Comparison of ENCODE assay signal across 1 cellular context in genomic region chr19:14072535-14073231, GRCh38.
TF ChIP-seq lines count a peak whose summit lies in the region.

Gene MISP3 (plus strand): TSS chr19:14072786. CDS start chr19:14073310, 524 bp downstream.

TF ChIP-seq in HEK293, 187 proteins besides CTCF, POLR2A, EP300 and RAD21 (continued from another document):
- TF ChIP-seq, protein P1, sequence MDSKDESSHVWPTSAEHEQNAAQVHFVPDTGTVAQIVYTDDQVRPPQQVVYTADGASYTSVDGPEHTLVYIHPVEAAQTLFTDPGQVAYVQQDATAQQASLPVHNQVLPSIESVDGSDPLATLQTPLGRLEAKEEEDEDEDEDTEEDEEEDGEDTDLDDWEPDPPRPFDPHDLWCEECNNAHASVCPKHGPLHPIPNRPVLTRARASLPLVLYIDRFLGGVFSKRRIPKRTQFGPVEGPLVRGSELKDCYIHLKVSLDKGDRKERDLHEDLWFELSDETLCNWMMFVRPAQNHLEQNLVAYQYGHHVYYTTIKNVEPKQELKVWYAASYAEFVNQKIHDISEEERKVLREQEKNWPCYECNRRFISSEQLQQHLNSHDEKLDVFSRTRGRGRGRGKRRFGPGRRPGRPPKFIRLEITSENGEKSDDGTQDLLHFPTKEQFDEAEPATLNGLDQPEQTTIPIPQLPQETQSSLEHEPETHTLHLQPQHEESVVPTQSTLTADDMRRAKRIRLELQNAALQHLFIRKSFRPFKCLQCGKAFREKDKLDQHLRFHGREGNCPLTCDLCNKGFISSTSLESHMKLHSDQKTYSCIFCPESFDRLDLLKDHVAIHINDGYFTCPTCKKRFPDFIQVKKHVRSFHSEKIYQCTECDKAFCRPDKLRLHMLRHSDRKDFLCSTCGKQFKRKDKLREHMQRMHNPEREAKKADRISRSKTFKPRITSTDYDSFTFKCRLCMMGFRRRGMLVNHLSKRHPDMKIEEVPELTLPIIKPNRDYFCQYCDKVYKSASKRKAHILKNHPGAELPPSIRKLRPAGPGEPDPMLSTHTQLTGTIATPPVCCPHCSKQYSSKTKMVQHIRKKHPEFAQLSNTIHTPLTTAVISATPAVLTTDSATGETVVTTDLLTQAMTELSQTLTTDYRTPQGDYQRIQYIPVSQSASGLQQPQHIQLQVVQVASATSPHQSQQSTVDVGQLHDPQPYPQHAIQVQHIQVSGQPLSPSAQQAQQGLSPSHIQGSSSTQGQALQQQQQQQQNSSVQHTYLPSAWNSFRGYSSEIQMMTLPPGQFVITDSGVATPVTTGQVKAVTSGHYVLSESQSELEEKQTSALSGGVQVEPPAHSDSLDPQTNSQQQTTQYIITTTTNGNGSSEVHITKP (tag by site-specific recombination; IDR thresholded peaks at IDR 0.05) = peak; percentile 10; the same call in 1 of the 2 replicates
- TF ChIP-seq IKZF3 (tag by site-specific recombination; IDR thresholded peaks at IDR 0.05) = 0 out of 2 replicates have a peak, but pooled peaks have one; percentile 27
- no peak for TF ChIP-seq RBAK (tag by site-specific recombination; IDR thresholded peaks at IDR 0.05)
- peak; percentile 89 for TF ChIP-seq SCRT2 (tag by site-specific recombination; IDR thresholded peaks at IDR 0.05)
- peak; percentile 74 for TF ChIP-seq GLIS2 (tag by site-specific recombination; IDR thresholded peaks at IDR 0.05)
- TF ChIP-seq ZBTB6 (tag by site-specific recombination; IDR thresholded peaks at IDR 0.05) = peak; percentile 89
- TF ChIP-seq, protein P2, sequence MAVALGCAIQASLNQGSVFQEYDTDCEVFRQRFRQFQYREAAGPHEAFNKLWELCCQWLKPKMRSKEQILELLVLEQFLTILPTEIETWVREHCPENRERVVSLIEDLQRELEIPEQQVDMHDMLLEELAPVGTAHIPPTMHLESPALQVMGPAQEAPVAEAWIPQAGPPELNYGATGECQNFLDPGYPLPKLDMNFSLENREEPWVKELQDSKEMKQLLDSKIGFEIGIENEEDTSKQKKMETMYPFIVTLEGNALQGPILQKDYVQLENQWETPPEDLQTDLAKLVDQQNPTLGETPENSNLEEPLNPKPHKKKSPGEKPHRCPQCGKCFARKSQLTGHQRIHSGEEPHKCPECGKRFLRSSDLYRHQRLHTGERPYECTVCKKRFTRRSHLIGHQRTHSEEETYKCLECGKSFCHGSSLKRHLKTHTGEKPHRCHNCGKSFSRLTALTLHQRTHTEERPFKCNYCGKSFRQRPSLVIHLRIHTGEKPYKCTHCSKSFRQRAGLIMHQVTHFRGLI (tag by site-specific recombination; IDR thresholded peaks at IDR 0.05) = 0 out of 2 replicates have a peak, but pooled peaks have one; percentile 34
- TF ChIP-seq ZNF843 (tag by site-specific recombination; IDR thresholded peaks at IDR 0.05) = no peak
- no peak for TF ChIP-seq MYNN (tag by site-specific recombination; IDR thresholded peaks at IDR 0.05; ENCODE audit: borderline replicate concordance)
- no peak for TF ChIP-seq ZFP3 (tag by site-specific recombination; IDR thresholded peaks at IDR 0.05; ENCODE audit: low read depth)
- no peak for TF ChIP-seq ZNF214 (tag by site-specific recombination; IDR thresholded peaks at IDR 0.05; ENCODE audit: borderline replicate concordance)
- TF ChIP-seq ZNF239 (tag by site-specific recombination; IDR thresholded peaks at IDR 0.05) = no peak
